38 cellular contexts compared by ENCODE assay signal in the genomic region with DNA sequence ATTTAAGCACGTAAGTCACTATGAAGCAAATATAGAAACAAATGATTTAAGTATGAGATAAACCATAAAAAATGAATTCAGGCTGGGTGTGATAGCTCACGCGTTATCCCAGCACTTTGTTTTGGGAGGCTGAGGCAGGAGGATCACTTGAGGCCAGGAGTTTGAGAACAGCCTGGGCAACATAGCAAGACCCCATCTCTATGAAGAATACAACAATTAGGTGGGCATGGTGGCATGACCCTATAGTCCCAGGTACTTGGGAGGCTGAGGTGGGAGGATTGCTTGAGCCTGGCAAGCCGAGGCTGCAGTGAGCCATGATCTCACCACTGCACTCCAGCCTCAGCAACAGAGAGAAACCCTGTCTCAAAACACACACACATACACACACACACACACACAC.
"Had no signal": no experiment of that assay in that cellular context is flagged by ENCODE, and none has a peak within 500 bp of the region (broad histone marks: within the 10 kb centered on the region; RNA-seq: fewer than 3 reads in every experiment).

No MANE protein-coding gene starts in this region.

- H3K27me3 ChIP-seq: ascending aorta, cardiac muscle cell had no signal

- ATAC-seq: activated CD4-positive, alpha-beta T cell treated with anti-CD3 and anti-CD28 coated beads for 36 hours; activated CD4-positive, CD25-positive, alpha-beta regulatory T cell treated with anti-CD3 and anti-CD28 coated beads, Interleukin-2, amount 50 U/mL, for 24 hours; activated CD8-positive, alpha-beta memory T cell treated with anti-CD3 and anti-CD28 coated beads, Interleukin-2, amount 10 ng/mL, durations not matched to agents 7 days and 5 days; activated CD8-positive, alpha-beta T cell treated with anti-CD3 and anti-CD28 coated beads, Interleukin-2, amount 10 ng/mL, durations not matched to agents 7 days and 5 days; activated naive CD8-positive, alpha-beta T cell treated with anti-CD3 and anti-CD28 coated beads, Interleukin-2, amount 50 U/mL, for 24 hours had no signal

- DNase-seq: activated CD4-positive, alpha-beta memory T cell treated with anti-CD3 and anti-CD28 coated beads, Interleukin-2, amount 10 ng/mL, durations not matched to agents 7 days and 5 days; activated CD4-positive, alpha-beta T cell treated with anti-CD3 and anti-CD28 coated beads for 1 hour; activated CD4-positive, alpha-beta T cell treated with anti-CD3 and anti-CD28 coated beads for 36 hours; activated CD4-positive, alpha-beta T cell treated with anti-CD3 and anti-CD28 coated beads for 48 hours; activated CD4-positive, alpha-beta T cell treated with anti-CD3 and anti-CD28 coated beads, Interleukin-2, amount 10 ng/mL, durations not matched to agents 7 days and 5 days; activated CD4-positive, alpha-beta T cell treated with anti-CD3 and anti-CD28 coated beads, Interleukin-2, amount 50 U/mL, for 48 hours; activated CD4-positive, CD25-positive, alpha-beta regulatory T cell; activated CD8-positive, alpha-beta memory T cell treated with anti-CD3 and anti-CD28 coated beads for 24 hours; activated CD8-positive, alpha-beta memory T cell treated with anti-CD3 and anti-CD28 coated beads, Interleukin-2, amount 10 ng/mL, durations not matched to agents 7 days and 5 days; activated CD8-positive, alpha-beta memory T cell treated with anti-CD3 and anti-CD28 coated beads, Interleukin-2, amount 50 U/mL, for 48 hours; activated CD8-positive, alpha-beta T cell treated with anti-CD3 and anti-CD28 coated beads, Interleukin-2, amount 10 ng/mL, durations not matched to agents 7 days and 5 days; activated effector memory CD4-positive, alpha-beta T cell treated with Interleukin-2 at 50 U/mL for 16 hours; activated gamma-delta T cell; activated naive CD4-positive, alpha-beta T cell treated with anti-CD3 and anti-CD28 coated beads, Interleukin-2, amount 10 ng/mL, durations not matched to agents 7 days and 5 days; activated naive CD4-positive, alpha-beta T cell treated with Interleukin-2 at 50 U/mL for 16 hours; activated naive CD8-positive, alpha-beta T cell treated with anti-CD3 and anti-CD28 coated beads, Interleukin-2, amount 10 ng/mL, durations not matched to agents 7 days and 5 days; activated naive CD8-positive, alpha-beta T cell treated with anti-CD3 and anti-CD28 coated beads, Interleukin-2, amount 50 U/mL, for 24 hours; activated T-cell treated with anti-CD3 and anti-CD28 coated beads, Interleukin-2, amount 50 U/mL, for 24 hours; activated T-cell treated with anti-CD3 and anti-CD28 coated beads, Interleukin-2, amount 50 U/mL, for 48 hours; amygdala; anterior cingulate cortex; caudate nucleus; cerebellar nuclear complex; T-helper 2 cell; T-helper 9 cell had no signal

- H3K4me3 Mint-ChIP-seq: activated CD4-positive, alpha-beta memory T cell treated with anti-CD3 and anti-CD28 coated beads, Interleukin-2, amount 10 ng/mL, durations not matched to agents 7 days and 5 days; activated CD4-positive, alpha-beta T cell treated with anti-CD3 and anti-CD28 coated beads for 36 hours; activated CD4-positive, alpha-beta T cell treated with anti-CD3 and anti-CD28 coated beads, Interleukin-2, amount 10 ng/mL, durations not matched to agents 7 days and 5 days; activated CD8-positive, alpha-beta memory T cell treated with anti-CD3 and anti-CD28 coated beads, Interleukin-2, amount 10 ng/mL, durations not matched to agents 7 days and 5 days; activated CD8-positive, alpha-beta T cell treated with anti-CD3 and anti-CD28 coated beads, Interleukin-2, amount 10 ng/mL, durations not matched to agents 7 days and 5 days; activated naive CD4-positive, alpha-beta T cell treated with anti-CD3 and anti-CD28 coated beads, Interleukin-2, amount 10 ng/mL, durations not matched to agents 7 days and 5 days; activated naive CD4-positive, alpha-beta T cell treated with anti-CD3 and anti-CD28 coated beads, Interleukin-2, amount 50 U/mL, for 24 hours; activated naive CD8-positive, alpha-beta T cell; activated naive CD8-positive, alpha-beta T cell treated with anti-CD3 and anti-CD28 coated beads, Interleukin-2, amount 10 ng/mL, durations not matched to agents 7 days and 5 days; activated naive CD8-positive, alpha-beta T cell treated with anti-CD3 and anti-CD28 coated beads, Interleukin-2, amount 50 U/mL, for 24 hours; activated T-cell treated with anti-CD3 and anti-CD28 coated beads, Interleukin-2, amount 50 U/mL, for 24 hours; brain; central memory CD8-positive, alpha-beta T cell; T-helper 1 cell treated with Interleukin-12 subunit alpha and Interleukin-12 subunit beta and Interleukin-4 antibody, amounts not matched to agents 30 μg/mL and 1 μg/mL, for 36 hours; T-helper 2 cell treated with Interferon-gamma antibody and Interleukin-4, amounts not matched to agents 5 μg/mL and 100 μg/mL, for 36 hours had no signal

- H3K4me3 ChIP-seq: ascending aorta, cardiac muscle cell had no signal

- H3K27ac Mint-ChIP-seq: activated CD4-positive, alpha-beta memory T cell treated with anti-CD3 and anti-CD28 coated beads, Interleukin-2, amount 10 ng/mL, durations not matched to agents 7 days and 5 days; activated CD4-positive, alpha-beta T cell treated with anti-CD3 and anti-CD28 coated beads for 36 hours; activated CD4-positive, alpha-beta T cell treated with anti-CD3 and anti-CD28 coated beads, Interleukin-2, amount 10 ng/mL, durations not matched to agents 7 days and 5 days; activated CD8-positive, alpha-beta memory T cell treated with anti-CD3 and anti-CD28 coated beads, Interleukin-2, amount 10 ng/mL, durations not matched to agents 7 days and 5 days; activated CD8-positive, alpha-beta T cell treated with anti-CD3 and anti-CD28 coated beads, Interleukin-2, amount 10 ng/mL, durations not matched to agents 7 days and 5 days; activated naive CD4-positive, alpha-beta T cell treated with anti-CD3 and anti-CD28 coated beads, Interleukin-2, amount 10 ng/mL, durations not matched to agents 7 days and 5 days; activated naive CD4-positive, alpha-beta T cell treated with anti-CD3 and anti-CD28 coated beads, Interleukin-2, amount 50 U/mL, for 24 hours; activated naive CD8-positive, alpha-beta T cell; activated naive CD8-positive, alpha-beta T cell treated with anti-CD3 and anti-CD28 coated beads, Interleukin-2, amount 10 ng/mL, durations not matched to agents 7 days and 5 days; activated naive CD8-positive, alpha-beta T cell treated with anti-CD3 and anti-CD28 coated beads, Interleukin-2, amount 50 U/mL, for 24 hours; activated T-cell treated with anti-CD3 and anti-CD28 coated beads, Interleukin-2, amount 50 U/mL, for 24 hours; activated T-helper 2 cell treated with anti-CD3 and anti-CD28 coated beads, Interferon-gamma antibody, Interleukin-2, Interleukin-4, amounts not matched to agents 10 μg/mL and 5 μg/mL and 100 μg/mL, durations not matched to agents 14 hours and 24 hours and 36 hours; brain; T-helper 1 cell treated with Interleukin-12 subunit alpha and Interleukin-12 subunit beta and Interleukin-4 antibody, amounts not matched to agents 30 μg/mL and 1 μg/mL, for 36 hours; T-helper 2 cell treated with Interferon-gamma antibody and Interleukin-4, amounts not matched to agents 5 μg/mL and 100 μg/mL, for 36 hours had no signal

- H3K27ac ChIP-seq: ascending aorta, cardiac muscle cell, VCaP had no signal

- H3K27me3 Mint-ChIP-seq: activated CD4-positive, alpha-beta memory T cell treated with anti-CD3 and anti-CD28 coated beads, Interleukin-2, amount 10 ng/mL, durations not matched to agents 7 days and 5 days; activated CD4-positive, alpha-beta T cell treated with anti-CD3 and anti-CD28 coated beads for 36 hours; activated CD4-positive, alpha-beta T cell treated with anti-CD3 and anti-CD28 coated beads, Interleukin-2, amount 10 ng/mL, durations not matched to agents 7 days and 5 days; activated CD8-positive, alpha-beta memory T cell treated with anti-CD3 and anti-CD28 coated beads, Interleukin-2, amount 10 ng/mL, durations not matched to agents 7 days and 5 days; activated naive CD4-positive, alpha-beta T cell treated with anti-CD3 and anti-CD28 coated beads, Interleukin-2, amount 10 ng/mL, durations not matched to agents 7 days and 5 days; activated naive CD4-positive, alpha-beta T cell treated with anti-CD3 and anti-CD28 coated beads, Interleukin-2, amount 50 U/mL, for 24 hours; activated naive CD8-positive, alpha-beta T cell; activated naive CD8-positive, alpha-beta T cell treated with anti-CD3 and anti-CD28 coated beads, Interleukin-2, amount 10 ng/mL, durations not matched to agents 7 days and 5 days; activated naive CD8-positive, alpha-beta T cell treated with anti-CD3 and anti-CD28 coated beads, Interleukin-2, amount 50 U/mL, for 24 hours; activated T-cell treated with anti-CD3 and anti-CD28 coated beads, Interleukin-2, amount 50 U/mL, for 24 hours; brain; central memory CD8-positive, alpha-beta T cell had no signal

- FAIRE-seq: bronchial epithelial cell, TTC549 had no signal

- H3K9me3 Mint-ChIP-seq: activated CD4-positive, alpha-beta memory T cell treated with anti-CD3 and anti-CD28 coated beads, Interleukin-2, amount 10 ng/mL, durations not matched to agents 7 days and 5 days; activated naive CD4-positive, alpha-beta T cell treated with anti-CD3 and anti-CD28 coated beads, Interleukin-2, amount 50 U/mL, for 24 hours; activated naive CD8-positive, alpha-beta T cell treated with anti-CD3 and anti-CD28 coated beads, Interleukin-2, amount 50 U/mL, for 24 hours; activated T-helper 2 cell treated with anti-CD3 and anti-CD28 coated beads, Interferon-gamma antibody, Interleukin-2, Interleukin-4, amounts not matched to agents 10 μg/mL and 5 μg/mL and 100 μg/mL, durations not matched to agents 14 hours and 24 hours and 36 hours; central memory CD8-positive, alpha-beta T cell; T-helper 2 cell treated with Interferon-gamma antibody and Interleukin-4, amounts not matched to agents 5 μg/mL and 100 μg/mL, for 36 hours had no signal

- H3K9me3 ChIP-seq: ascending aorta had no signal
